ENCODE assay signal across 8 cellular contexts in genomic region chrX:41087219-41087618, GRCh38. TPM values are rescaled to one million over a fixed set of nuclear protein-coding genes. Genes with fewer than 3 reads are reported as not detected.
DNase-seq lines count a peak whose midpoint lies in the region; ATAC-seq, FAIRE-seq and TF ChIP-seq lines count a peak whose summit lies in the region.

No MANE protein-coding gene starts in this region.

- H3K27ac ChIP-seq in kidney (ENCODE audit: low read depth in 2 of 2, low read length in 2 of 2) (peak overlapping the region; percentile 59 to 99), tibial artery (peak overlapping the region; percentile 97 to 98)

- H3K4me1 Mint-ChIP-seq in activated T-cell treated with anti-CD3 and anti-CD28 coated beads, Interleukin-2, amount 50 U/mL, for 24 hours (ENCODE audit: low read depth): peaks cover 59% of the 10 kb centered on the region

- H3K9me3 ChIP-seq in kidney (ENCODE audit: control insufficient read depth in 1 of 2, low read length in 2 of 2) (no peaks in the 10 kb centered on the region), tibial artery (no peaks in the 10 kb centered on the region)

- peaks cover 39% of the 10 kb centered on the region for H3K36me3 Mint-ChIP-seq in activated T-cell treated with anti-CD3 and anti-CD28 coated beads, Interleukin-2, amount 50 U/mL, for 24 hours (ENCODE audit: low read depth)
- peaks cover 13 to 22% of the 10 kb centered on the region in 2 donors for H3K36me3 Mint-ChIP-seq in activated naive CD4-positive, alpha-beta T cell treated with anti-CD3 and anti-CD28 coated beads, Interleukin-2, amount 50 U/mL, for 72 hours

- FAIRE-seq in kidney (lab: Jason Lieb, UNC): no peak

- TF ChIP-seq CTCF in kidney (IDR thresholded peaks at IDR 0.05; ENCODE audit: borderline replicate concordance, extremely low read depth, insufficient read depth) (no peak), tibial artery (IDR thresholded peaks at IDR 0.05) (no peak)

- no peak for ATAC-seq in activated naive CD4-positive, alpha-beta T cell treated with anti-CD3 and anti-CD28 coated beads, Interleukin-2, amount 50 U/mL, for 72 hours
- no peak for ATAC-seq in HG03521 (IDR thresholded peaks at IDR 0.05; ENCODE audit: unreplicated experiment)

- peak overlapping the region; percentile 84 to 88 for H3K4me3 ChIP-seq in kidney (ENCODE audit: low read length in 2 of 2)
- peak overlapping the region; percentile 93 to 95 for H3K4me3 ChIP-seq in tibial artery

- H3K36me3 ChIP-seq in kidney (ENCODE audit: control insufficient read depth in 1 of 2, insufficient read depth in 2 of 2, low read length in 2 of 2): no peaks in the 10 kb centered on the region
- no peaks in the 10 kb centered on the region for H3K36me3 ChIP-seq in tibial artery

- DNase-seq in activated T-cell treated with anti-CD3 and anti-CD28 coated beads, Interleukin-2, amount 50 U/mL, for 24 hours: no peak
- DNase-seq in activated T-cell treated with anti-CD3 and anti-CD28 coated beads, Interleukin-2, amount 50 U/mL, for 48 hours: no peak
- DNase-seq in activated naive CD4-positive, alpha-beta T cell treated with anti-CD3 and anti-CD28 coated beads, Interleukin-2, amount 50 U/mL, for 72 hours (ENCODE audit: low spot score in 2 of 2): no peak
- no peak for DNase-seq in kidney
- no peak for DNase-seq in tibial artery
- no peak for DNase-seq in AG08396 (ENCODE audit: low spot score)
- DNase-seq in COR-L47 (lab: John Stamatoyannopoulos, UW): no peak

- intact Hi-C loops in kidney (cut with DNase I): no loop called here
- intact Hi-C loops in tibial artery (cut with DNase I; ENCODE audit: low total_unique reads): no loop called here

- H3K27me3 Mint-ChIP-seq in activated T-cell treated with anti-CD3 and anti-CD28 coated beads, Interleukin-2, amount 50 U/mL, for 24 hours: peaks cover 12% of the 10 kb centered on the region

- peak overlapping the region; percentile 84 for H3K27ac Mint-ChIP-seq in activated T-cell treated with anti-CD3 and anti-CD28 coated beads, Interleukin-2, amount 50 U/mL, for 24 hours
- peak overlapping the region; percentile 87 to 98 for H3K27ac Mint-ChIP-seq in activated naive CD4-positive, alpha-beta T cell treated with anti-CD3 and anti-CD28 coated beads, Interleukin-2, amount 50 U/mL, for 72 hours

- no peaks in the 10 kb centered on the region for H3K27me3 ChIP-seq in tibial artery

- peak overlapping the region; percentile 78 to 82 for H3K9ac ChIP-seq in kidney (ENCODE audit: low read length in 2 of 2)

- H3K4me1 ChIP-seq in kidney (ENCODE audit: control insufficient read depth in 1 of 2, insufficient read depth in 1 of 2, low read depth in 1 of 2, low read length in 2 of 2): peaks cover 0 to 6% of the 10 kb centered on the region in 2 donors
- peaks cover 0 to 39% (median 15%) of the 10 kb centered on the region in 4 donors for H3K4me1 ChIP-seq in tibial artery

- no peaks in the 10 kb centered on the region for H3K9me3 Mint-ChIP-seq in activated T-cell treated with anti-CD3 and anti-CD28 coated beads, Interleukin-2, amount 50 U/mL, for 24 hours
- no peaks in the 10 kb centered on the region for H3K9me3 Mint-ChIP-seq in activated naive CD4-positive, alpha-beta T cell treated with anti-CD3 and anti-CD28 coated beads, Interleukin-2, amount 50 U/mL, for 72 hours

- peak overlapping the region; percentile 94 for H3K4me3 Mint-ChIP-seq in activated T-cell treated with anti-CD3 and anti-CD28 coated beads, Interleukin-2, amount 50 U/mL, for 24 hours

RNA-seq across cellular contexts. Expression of gene USP9X, which starts 2.0 kb away (rescaled TPM):
- total RNA-seq in activated naive CD4-positive, alpha-beta T cell treated with anti-CD3 and anti-CD28 coated beads, Interleukin-2, amount 50 U/mL, for 72 hours: 10 to 100 TPM; 70.5 to 74.9 TPM
- 86.8 TPM for total RNA-seq in kidney
- polyA plus RNA-seq in kidney (ENCODE audit: insufficient read depth, low read depth, low replicate concordance): 12.0 TPM
